ENCODE assay signal across 14 cellular contexts in the genomic region with DNA sequence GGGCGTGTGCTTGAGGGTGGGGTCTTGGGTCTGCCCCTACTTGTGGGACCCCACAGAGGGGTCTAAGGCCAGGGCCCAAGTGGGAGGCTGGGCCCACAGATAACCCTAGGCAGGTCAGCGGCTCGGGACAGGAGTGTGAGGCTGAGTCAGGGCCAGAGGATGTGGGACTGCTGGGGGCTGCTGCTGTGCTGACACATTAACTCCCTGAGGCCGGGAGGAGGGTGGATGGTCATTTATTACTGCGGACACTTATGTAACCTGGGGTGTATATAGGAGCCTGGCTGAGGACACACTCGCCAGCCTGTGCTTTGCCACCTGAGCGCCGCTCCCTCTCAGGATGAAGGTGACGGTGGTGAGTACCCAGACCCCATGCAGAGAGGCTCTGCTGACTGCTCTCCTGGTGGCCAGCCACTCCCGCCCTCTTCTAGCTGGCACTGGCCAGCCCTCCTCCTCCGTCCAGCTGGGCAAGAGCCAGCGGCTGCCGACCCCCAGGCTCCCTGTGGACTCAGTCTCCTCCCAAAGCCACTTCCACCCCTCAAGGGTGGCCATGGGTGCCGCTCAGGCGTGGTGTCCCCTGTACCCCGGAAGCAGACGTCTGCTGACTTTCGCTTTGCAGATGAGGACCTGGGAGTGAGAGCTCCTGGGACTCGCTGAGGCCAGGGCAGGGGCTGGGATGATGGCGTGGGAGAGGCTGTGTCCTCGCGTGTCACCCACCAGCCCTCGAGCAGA. TPM values are rescaled to one million over a fixed set of nuclear protein-coding genes. Genes with fewer than 3 reads are reported as not detected.
DNase-seq lines count a peak whose midpoint lies in the region; ATAC-seq and TF ChIP-seq lines count a peak whose summit lies in the region.
"Had no signal": no experiment of that assay in that cellular context is flagged by ENCODE, and none has a peak within 500 bp of the region (broad histone marks: within the 10 kb centered on the region; RNA-seq: fewer than 3 reads in every experiment).

A gene (plus strand): TSS at position 299 of the 729 bp plus-strand sequence. CDS start 39 bp downstream, at position 338.

- H3K9me3 Mint-ChIP-seq in neural progenitor cell = no peaks in the 10 kb centered on the region

- no peak for DNase-seq in SK-N-MC (ENCODE audit: low read depth, low spot score)
- no peak for DNase-seq in neural progenitor cell (ENCODE audit: low spot score)
- DNase-seq in transverse colon = no peak
- no peak for DNase-seq in amniotic stem cell (lab: John Stamatoyannopoulos, UW)
- DNase-seq: activated T-cell treated with anti-CD3 and anti-CD28 coated beads, Interleukin-2, amount 50 U/mL, for 1 hour; OCI-M1 had no signal

- TF ChIP-seq CTCF in GM12875 (IDR thresholded peaks at IDR 0.05; ENCODE audit: borderline replicate concordance, insufficient read depth, low read depth, low read length) (no peak), neural progenitor cell (IDR thresholded peaks at IDR 0.05) (no peak), transverse colon (IDR thresholded peaks at IDR 0.05) (no peak)

- in situ Hi-C loops in transverse colon (cut with MboI; ENCODE audit: low pct_ligation_motif_present in 1 of 4, low pct_unique_long_range_greater_than_20kb in 1 of 4, low sequenced_read_pairs in 3 of 4) = no loop called here

- no peaks in the 10 kb centered on the region for H3K36me3 ChIP-seq in BLaER1 treated with 17β-estradiol and CSF1 and Interleukin-3, amounts not matched to agents 10 nM and 100 nM
- no peaks in the 10 kb centered on the region; the same call in 1 of the 2 replicates for H3K36me3 ChIP-seq in SK-N-MC (ENCODE audit: insufficient read depth, low read length)
- H3K36me3 ChIP-seq in neural progenitor cell = no peaks in the 10 kb centered on the region
- no peaks in the 10 kb centered on the region for H3K36me3 ChIP-seq in transverse colon

- TF ChIP-seq EP300 in transverse colon (IDR thresholded peaks at IDR 0.05; ENCODE audit: low read depth) = no peak

- no peak within 1 kb of the TSS for H2AFZ ChIP-seq in neural progenitor cell (replicated peaks)

- WGBS in transverse colon (ENCODE audit: low coverage in 1 of 2), 2 donors = 80% methylated on average over 21 of the region's 23 CpGs; no CpG with 5 or more reads in 1 of the 2 donors

- H4K20me1 ChIP-seq in BLaER1 treated with 17β-estradiol and CSF1 and Interleukin-3, amounts not matched to agents 10 nM and 100 nM = peaks cover 0 to 36% (median 10%) of the 10 kb centered on the region in 11 experiments; a peak in 11 of 22 replicates
- no peaks in the 10 kb centered on the region for H4K20me1 ChIP-seq in neural progenitor cell (ENCODE audit: low read depth)

- H3K9ac ChIP-seq in BLaER1 treated with 17β-estradiol and CSF1 and Interleukin-3, amounts not matched to agents 10 nM and 100 nM = peak within 1 kb of the TSS; percentile 7 to 62 (median 47); a peak in 16 of 22 replicates
- H3K9ac ChIP-seq in SK-N-MC (ENCODE audit: insufficient read length) (no peak within 1 kb of the TSS), neural progenitor cell (no peak within 1 kb of the TSS)

- peaks cover 2% of the 10 kb centered on the region for H3K4me1 Mint-ChIP-seq in neural progenitor cell

- peaks cover 7% of the 10 kb centered on the region for H3K27me3 Mint-ChIP-seq in neural progenitor cell (ENCODE audit: insufficient read depth, low read depth)

- no peaks in the 10 kb centered on the region for H3F3A ChIP-seq in neural progenitor cell (ENCODE audit: low read depth)

- H3K36me3 Mint-ChIP-seq in neural progenitor cell = no peaks in the 10 kb centered on the region

- peak within 1 kb of the TSS in 10 of 11 experiments; percentile 30 to 77 (median 60); a peak in 17 of 22 replicates for H3K27ac ChIP-seq in BLaER1 treated with 17β-estradiol and CSF1 and Interleukin-3, amounts not matched to agents 10 nM and 100 nM
- H3K27ac ChIP-seq in SK-N-MC (no peak within 1 kb of the TSS), neural progenitor cell (no peak within 1 kb of the TSS), transverse colon (no peak within 1 kb of the TSS)

- H3K4me2 ChIP-seq in BLaER1 treated with 17β-estradiol and CSF1 and Interleukin-3, amounts not matched to agents 10 nM and 100 nM = peak within 1 kb of the TSS; percentile 67 to 90 (median 76)
- H3K4me2 ChIP-seq in neural progenitor cell = no peak within 1 kb of the TSS

- H3K4me3 ChIP-seq in BLaER1 treated with 17β-estradiol and CSF1 and Interleukin-3, amounts not matched to agents 10 nM and 100 nM = peak within 1 kb of the TSS in 2 of 10 experiments; percentile 16 to 25; a peak in 1 of 20 replicates
- H3K4me3 ChIP-seq in GM12875 (ENCODE audit: low read depth, low read length) (peak within 1 kb of the TSS; percentile 7), SK-N-MC (peak within 1 kb of the TSS; percentile 14; the same call in 1 of the 2 replicates), neural progenitor cell (no peak within 1 kb of the TSS), transverse colon (no peak within 1 kb of the TSS)

- no peak within 1 kb of the TSS for H3K4me3 Mint-ChIP-seq in neural progenitor cell

- intact Hi-C loops in transverse colon (cut with DNase I; ENCODE audit: low total_unique reads) = no loop called here

- H3K9me3 ChIP-seq in BLaER1 treated with 17β-estradiol and CSF1 and Interleukin-3, amounts not matched to agents 10 nM and 100 nM (replicated peaks in 1 of 11) = no peaks in the 10 kb centered on the region
- H3K9me3 ChIP-seq in SK-N-MC (ENCODE audit: low read depth, low read length) = no peaks in the 10 kb centered on the region
- no peaks in the 10 kb centered on the region for H3K9me3 ChIP-seq in neural progenitor cell (ENCODE audit: low read depth)
- H3K9me3 ChIP-seq in transverse colon = no peaks in the 10 kb centered on the region

- no peak for ATAC-seq in HG02884 (IDR thresholded peaks at IDR 0.05; ENCODE audit: unreplicated experiment)
- ATAC-seq: activated CD4-positive, CD25-positive, alpha-beta regulatory T cell treated with anti-CD3 and anti-CD28 coated beads, Interleukin-2, amount 50 U/mL, for 24 hours; left cardiac atrium had no signal

- no peaks in the 10 kb centered on the region for H3K79me2 ChIP-seq in neural progenitor cell (ENCODE audit: low read depth)

- H3K4me1 ChIP-seq in BLaER1 treated with 17β-estradiol and CSF1 and Interleukin-3, amounts not matched to agents 10 nM and 100 nM = peaks cover 45 to 87% (median 81%) of the 10 kb centered on the region in 10 experiments
- H3K4me1 ChIP-seq in neural progenitor cell = no peaks in the 10 kb centered on the region
- peaks cover 5 to 20% (median 16%) of the 10 kb centered on the region in 4 donors for H3K4me1 ChIP-seq in transverse colon

- TF ChIP-seq POLR2A in transverse colon (IDR thresholded peaks at IDR 0.05) = no peak

- peaks cover 4 to 17% (median 12%) of the 10 kb centered on the region in 11 experiments; a peak in 21 of 22 replicates for H3K27me3 ChIP-seq in BLaER1 treated with 17β-estradiol and CSF1 and Interleukin-3, amounts not matched to agents 10 nM and 100 nM
- peaks cover 5% of the 10 kb centered on the region for H3K27me3 ChIP-seq in neural progenitor cell
- peaks cover 15% of the 10 kb centered on the region for H3K27me3 ChIP-seq in transverse colon

- peak within 1 kb of the TSS; percentile 47 for H3K27ac Mint-ChIP-seq in neural progenitor cell

RNA-seq across cellular contexts. Expression of the gene that starts here (rescaled TPM):
- total RNA-seq in neural progenitor cell (ENCODE audit: low replicate concordance) (not detected in 2 replicates), transverse colon (not detected)
- total RNA-seq: endothelial cell of umbilical vein, HT1080, left cardiac atrium, ureter had no signal

Comparison
In these comparisons a context has a peak if more than half of its experiments do, and no peak if none do; other contexts are left out.
1. H3K27ac ChIP-seq: peak in BLaER1 treated with 17β-estradiol and CSF1 and Interleukin-3, amounts not matched to agents 10 nM and 100 nM (10 of 11); none in SK-N-MC (single experiment), neural progenitor cell (single experiment) and transverse colon (0 of 4).
2. H3K4me3 ChIP-seq: peak in GM12875 (single experiment) and SK-N-MC (single experiment); none in neural progenitor cell (single experiment) and transverse colon (0 of 4).
3. H3K9ac ChIP-seq: peak in BLaER1 treated with 17β-estradiol and CSF1 and Interleukin-3, amounts not matched to agents 10 nM and 100 nM (11 of 11); none in SK-N-MC (single experiment) and neural progenitor cell (single experiment).